In the genomic region with DNA sequence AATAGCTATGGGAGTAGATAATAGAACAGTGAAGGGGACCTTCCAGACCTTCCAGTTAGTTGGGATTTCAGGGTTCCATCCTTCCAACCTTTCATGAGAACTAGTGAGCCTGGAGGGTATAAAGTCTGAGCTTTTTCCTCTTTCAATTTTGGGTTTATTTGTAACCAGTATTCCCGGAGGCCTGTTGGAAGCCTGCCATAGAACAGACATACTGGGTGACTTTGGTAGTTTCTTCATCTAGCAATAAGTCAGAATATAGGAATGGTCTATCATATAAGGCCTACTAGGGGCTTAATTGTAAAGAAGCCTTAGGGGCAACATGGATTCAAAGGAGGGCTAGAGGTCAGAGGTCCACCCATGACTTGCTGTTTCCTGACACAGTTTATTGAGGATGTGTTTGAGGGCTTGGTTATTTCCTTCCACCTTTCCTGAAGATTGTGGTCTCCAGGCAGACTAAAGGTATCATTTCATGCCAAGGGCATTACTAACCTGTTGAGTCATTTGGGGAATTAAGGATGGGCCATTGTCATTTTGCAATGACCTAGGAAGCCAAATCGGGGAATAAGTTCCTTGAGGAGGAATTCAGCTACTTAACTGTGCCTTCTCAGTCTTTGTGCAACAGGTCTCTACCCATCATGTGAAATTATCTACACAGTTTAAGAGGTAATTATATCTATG, we compare ENCODE assay signal across 13 cellular contexts.
A peak's percentile ranks its signal among the peaks of the same experiment; 100 is the strongest.
DNase-seq lines count a peak whose midpoint lies in the region; ATAC-seq, FAIRE-seq and TF ChIP-seq lines count a peak whose summit lies in the region.
"Had no signal": no experiment of that assay in that cellular context is flagged by ENCODE, and none has a peak within 500 bp of the region (broad histone marks: within the 10 kb centered on the region; RNA-seq: fewer than 3 reads in every experiment).

No MANE protein-coding gene starts in this region.

- H3K4me1 ChIP-seq in HEK293 (ENCODE audit: control insufficient read depth, insufficient read depth, low read length) (no peaks in the 10 kb centered on the region), RWPE2 (ENCODE audit: insufficient read depth, poor library complexity, severe bottlenecking) (peaks cover 17% of the 10 kb centered on the region), keratinocyte (ENCODE audit: control insufficient read depth, extremely low read depth, insufficient read depth, low read length) (peaks cover 13% of the 10 kb centered on the region)

- peak; percentile 86 for FAIRE-seq in keratinocyte (lab: Jason Lieb, UNC)
- FAIRE-seq: GM12892 had no signal

- dilution Hi-C loops in keratinocyte (cut with MboI; ENCODE audit: extremely low pct_ligation_motif_present, low sequenced_read_pairs): no loop called here

- ATAC-seq in RWPE2 (ENCODE audit: low read depth): peak; percentile 88

- H3K4me3 ChIP-seq in HEK293 (ENCODE audit: low read depth, low read length) (no peak overlapping the region), RWPE2 (ENCODE audit: severe bottlenecking) (no peak overlapping the region), keratinocyte (ENCODE audit: control insufficient read depth in 2 of 3, extremely low read depth in 1 of 3, insufficient read depth in 2 of 3, low read depth in 1 of 3, low read length in 3 of 3) (no peak overlapping the region)

- no peaks in the 10 kb centered on the region for H4K20me1 ChIP-seq in keratinocyte (ENCODE audit: control insufficient read depth, extremely low read depth, insufficient read depth, low read length)

- DNase-seq in EH (ENCODE audit: low read depth) (peak; percentile 7), RWPE2 (ENCODE audit: low spot score) (no peak), keratinocyte (ENCODE audit: low read depth, low spot score) (peak; percentile 68), germinal center (ENCODE audit: low spot score) (no peak), NCI-H1048 (lab: John Stamatoyannopoulos, UW) (no peak), epidermal melanocyte (ENCODE audit: insufficient read length, low spot score) (no peak), NCI-H526 treated with DMSO at 0.1 percent for 48 hours (lab: John Stamatoyannopoulos, UW) (no peak)
- DNase-seq: DND-41, GF-D8, NCI-H187 treated with DMSO at 0.1 percent for 48 hours had no signal

- H3K9ac ChIP-seq in keratinocyte (ENCODE audit: control insufficient read depth, extremely low read depth, insufficient read depth, low read length): no peak overlapping the region

- H3K27ac ChIP-seq in HEK293 (ENCODE audit: extremely low read depth, low read depth, low read length): no peak overlapping the region
- H3K27ac ChIP-seq in RWPE2 (ENCODE audit: poor library complexity, severe bottlenecking): peak overlapping the region; percentile 73
- H3K27ac ChIP-seq in keratinocyte (ENCODE audit: control insufficient read depth, insufficient read depth, low read length): peak overlapping the region; percentile 62
- H3K27ac ChIP-seq: C4-2B had no signal

- peak overlapping the region; percentile 50 for H3K4me2 ChIP-seq in keratinocyte (ENCODE audit: control insufficient read depth, extremely low read depth, insufficient read depth, low read depth, low read length)

- no peaks in the 10 kb centered on the region for H3K79me2 ChIP-seq in keratinocyte (ENCODE audit: control insufficient read depth, insufficient read depth, low read length)

- POLR2A ChIA-PET in HEK293 (lab: Yijun Ruan, JAX): no interaction called here

- no peaks in the 10 kb centered on the region for H3K9me1 ChIP-seq in keratinocyte (ENCODE audit: control insufficient read depth, extremely low read depth, insufficient read depth, low read length)

- TF ChIP-seq CTCF in HEK293 (tag by site-specific recombination; IDR thresholded peaks at IDR 0.05) (no peak), RWPE2 (IDR thresholded peaks at IDR 0.05; ENCODE audit: poor library complexity, severe bottlenecking) (no peak), keratinocyte (optimal IDR thresholded peaks at IDR 0.05 in 1 of 3, IDR thresholded peaks at IDR 0.05 in 1 of 3, conservative IDR thresholded peaks at IDR 0.05 in 1 of 3; ENCODE audit: extremely low read depth in 1 of 3, insufficient read depth in 2 of 3, low read length in 3 of 3) (no peak)

- no peaks in the 10 kb centered on the region for H3K9me3 ChIP-seq in HEK293 (ENCODE audit: control insufficient read depth, insufficient read depth, low read depth, low read length)
- H3K9me3 ChIP-seq in RWPE2 (ENCODE audit: severe bottlenecking): no peaks in the 10 kb centered on the region
- no peaks in the 10 kb centered on the region for H3K9me3 ChIP-seq in keratinocyte (ENCODE audit: control insufficient read depth, low read depth, low read length)

- CTCF ChIA-PET in HEK293 (lab: Yijun Ruan, JAX): interaction anchor here (0.5 to 0.7 kb wide), 3 partner anchors 284 to 675 kb away, joined by 3 to 4 read pairs (median 4); no protein-coding TSS in a partner anchor

- H3K36me3 ChIP-seq in HEK293 (ENCODE audit: control insufficient read depth in 2 of 2, insufficient read depth in 1 of 2, low read length in 2 of 2): no peaks in the 10 kb centered on the region
- H3K36me3 ChIP-seq in RWPE2 (ENCODE audit: low read depth): no peaks in the 10 kb centered on the region
- no peaks in the 10 kb centered on the region for H3K36me3 ChIP-seq in keratinocyte (ENCODE audit: control insufficient read depth in 2 of 2, extremely low read depth in 1 of 2, insufficient read depth in 2 of 2, low read length in 2 of 2)

- no peaks in the 10 kb centered on the region for H3K27me3 ChIP-seq in RWPE2 (ENCODE audit: insufficient read depth, poor library complexity, severe bottlenecking)
- no peaks in the 10 kb centered on the region for H3K27me3 ChIP-seq in keratinocyte (ENCODE audit: control insufficient read depth, extremely low read depth, insufficient read depth, low read length)

- H2AFZ ChIP-seq in keratinocyte (ENCODE audit: control insufficient read depth, low read length): peak overlapping the region; percentile 53

TF ChIP-seq in HEK293, 187 proteins besides CTCF, POLR2A, EP300 and RAD21:
- TF ChIP-seq ZNF132 (tag by site-specific recombination; IDR thresholded peaks at IDR 0.05; ENCODE audit: borderline replicate concordance): no peak
- TF ChIP-seq SCRT2 (tag by site-specific recombination; IDR thresholded peaks at IDR 0.05): peak; percentile 69
TF ChIP-seq in HEK293: peak in this region for 1.

Comparison
In these comparisons a context has a peak if more than half of its experiments do, and no peak if none do; other contexts are left out.
1. DNase-seq: peak in EH (single experiment) and keratinocyte (single experiment); none in RWPE2 (single experiment), germinal center (single experiment), NCI-H1048 (single experiment), epidermal melanocyte (single experiment) and NCI-H526 treated with DMSO at 0.1 percent for 48 hours (single experiment).